1 cellular context compared by ENCODE assay signal in genomic region chrX:133410555-133410954, GRCh38.
TF ChIP-seq lines count a peak whose summit lies in the region.

No MANE protein-coding gene starts in this region.

TF ChIP-seq in WTC11, 78 proteins besides CTCF, POLR2A, EP300 and RAD21 (continued from another document):
- TF ChIP-seq STAT6 (CRISPR knock-in tag; conservative IDR thresholded peaks at IDR 0.05; ENCODE audit: low read depth): no peak
